Comparison of ENCODE assay signal across 1 cellular context in the genomic region with DNA sequence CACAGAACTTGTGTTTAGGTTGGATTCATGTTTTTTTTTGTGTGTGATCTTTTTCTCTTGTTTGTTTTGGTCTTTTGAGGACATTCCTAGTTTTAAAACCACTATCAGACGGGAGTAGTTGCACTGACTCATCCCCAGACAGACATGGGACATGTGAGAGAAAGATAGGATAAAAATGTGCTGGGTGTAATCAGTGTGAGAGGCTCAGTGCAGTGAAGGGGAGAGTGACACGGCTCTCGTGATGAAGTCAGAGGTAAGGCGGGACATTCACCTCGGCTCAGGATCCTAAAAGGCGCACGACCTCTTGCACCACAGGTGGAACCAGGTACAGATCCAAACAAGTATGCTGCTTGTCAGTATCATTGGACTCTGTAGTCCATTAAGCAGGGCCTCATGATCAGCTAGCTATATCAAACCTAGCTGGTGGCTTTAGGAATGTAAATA.
TF ChIP-seq lines count a peak whose summit lies in the region.

No MANE protein-coding gene starts in this region.

TF ChIP-seq in SK-N-SH, 30 proteins besides CTCF, POLR2A, EP300 and RAD21 (continued from another document):
- TF ChIP-seq TCF12 (IDR thresholded peaks at IDR 0.05) (peak; percentile 27; the same call in 1 of the 2 replicates), CHD2 (IDR thresholded peaks at IDR 0.05; ENCODE audit: low read length, partially characterized antibody) (no peak), ELF1 (IDR thresholded peaks at IDR 0.05) (no peak), JUND (IDR thresholded peaks at IDR 0.05) (no peak), EZH2phosphoT487 (IDR thresholded peaks at IDR 0.05; ENCODE audit: borderline replicate concordance, low read depth) (no peak)
